Comparison of ENCODE assay signal across 11 cellular contexts in genomic region chr5:95847261-95847592, GRCh38. TPM values are rescaled to one million over a fixed set of nuclear protein-coding genes. Genes with fewer than 3 reads are reported as not detected.
DNase-seq lines count a peak whose midpoint lies in the region; ATAC-seq, FAIRE-seq and TF ChIP-seq lines count a peak whose summit lies in the region.
"Had no signal": no experiment of that assay in that cellular context is flagged by ENCODE, and none has a peak within 500 bp of the region (broad histone marks: within the 10 kb centered on the region; RNA-seq: fewer than 3 reads in every experiment).

No MANE protein-coding gene starts in this region.

- WGBS in testis, 2 donors = 5 to 15% methylated on average over 1 of the region's 1 CpG

- no peaks in the 10 kb centered on the region for H3K27me3 ChIP-seq in right atrium auricular region
- H3K27me3 ChIP-seq in testis = no peaks in the 10 kb centered on the region
- H3K27me3 ChIP-seq: MG63, SJCRH30 had no signal

- TF ChIP-seq POLR2A in testis (IDR thresholded peaks at IDR 0.05) = no peak

- CTCF ChIA-PET in RWPE1 (lab: Yijun Ruan, JAX) = interaction anchor here (0.7 to 4.4 kb wide), 9 partner anchors 10 to 771 kb away, joined by 3 to 36 read pairs (median 3); partner anchors contain the start of genes ARSK, RFESD and SKIC3
- CTCF ChIA-PET in activated CD8-positive, alpha-beta memory T cell treated with anti-CD3 and anti-CD28 coated beads, Interleukin-2, amount 10 ng/mL, durations not matched to agents 7 days and 5 days (lab: Charles Lee) = interaction anchor here (0.7 to 17.4 kb wide), 17 partner anchors 9 to 489 kb away, joined by 3 to 353 read pairs (median 5); no protein-coding TSS in a partner anchor

- no peaks in the 10 kb centered on the region for H3K9me3 Mint-ChIP-seq in activated CD8-positive, alpha-beta memory T cell treated with anti-CD3 and anti-CD28 coated beads, Interleukin-2, amount 10 ng/mL, durations not matched to agents 7 days and 5 days (ENCODE audit: low read depth)

- no peak for DNase-seq in right atrium auricular region (ENCODE audit: low spot score)
- no peak for DNase-seq in left cardiac atrium
- DNase-seq in RWPE1 (ENCODE audit: low spot score) = no peak
- no peak for DNase-seq in activated CD8-positive, alpha-beta memory T cell treated with anti-CD3 and anti-CD28 coated beads, Interleukin-2, amount 10 ng/mL, durations not matched to agents 7 days and 5 days
- DNase-seq in NCI-H2029 treated with DMSO at 0.1 percent for 48 hours (lab: John Stamatoyannopoulos, UW) = no peak
- no peak for DNase-seq in testis
- DNase-seq in NCI-H1436 (lab: John Stamatoyannopoulos, UW) = no peak

- H3K27ac Mint-ChIP-seq in activated CD8-positive, alpha-beta memory T cell treated with anti-CD3 and anti-CD28 coated beads, Interleukin-2, amount 10 ng/mL, durations not matched to agents 7 days and 5 days = no peak overlapping the region

- peaks cover 0 to 19% of the 10 kb centered on the region in 2 donors for H3K4me1 ChIP-seq in right atrium auricular region
- peaks cover 14% of the 10 kb centered on the region for H3K4me1 ChIP-seq in testis
- H3K4me1 ChIP-seq: Caco-2 had no signal

- H3K27me3 Mint-ChIP-seq in activated CD8-positive, alpha-beta memory T cell treated with anti-CD3 and anti-CD28 coated beads, Interleukin-2, amount 10 ng/mL, durations not matched to agents 7 days and 5 days = peaks cover 14% of the 10 kb centered on the region

- no peaks in the 10 kb centered on the region for H3K36me3 Mint-ChIP-seq in activated CD8-positive, alpha-beta memory T cell treated with anti-CD3 and anti-CD28 coated beads, Interleukin-2, amount 10 ng/mL, durations not matched to agents 7 days and 5 days

- POLR2A ChIA-PET in RWPE1 (lab: Yijun Ruan, JAX; ENCODE audit: low non-redundant PET) = no interaction called here

- TF ChIP-seq CTCF in right atrium auricular region (IDR thresholded peaks at IDR 0.05) = peak; percentile 2 to 22
- peak; percentile 61 for TF ChIP-seq CTCF in RWPE1 (conservative IDR thresholded peaks at IDR 0.05; ENCODE audit: low read depth)
- no peak for TF ChIP-seq CTCF in testis (IDR thresholded peaks at IDR 0.05)

- H3K4me3 ChIP-seq in right atrium auricular region (no peak overlapping the region), testis (no peak overlapping the region)
- H3K4me3 ChIP-seq: MG63, SJCRH30 had no signal

- H3K4me1 Mint-ChIP-seq in activated CD8-positive, alpha-beta memory T cell treated with anti-CD3 and anti-CD28 coated beads, Interleukin-2, amount 10 ng/mL, durations not matched to agents 7 days and 5 days = peaks cover 36% of the 10 kb centered on the region

- no peak overlapping the region for H3K4me3 Mint-ChIP-seq in activated CD8-positive, alpha-beta memory T cell treated with anti-CD3 and anti-CD28 coated beads, Interleukin-2, amount 10 ng/mL, durations not matched to agents 7 days and 5 days

- H3K9me3 ChIP-seq in right atrium auricular region (no peaks in the 10 kb centered on the region), testis (no peaks in the 10 kb centered on the region)
- H3K9me3 ChIP-seq: Caco-2, MG63, SJCRH30 had no signal

- H3K36me3 ChIP-seq in right atrium auricular region (no peaks in the 10 kb centered on the region), testis (ENCODE audit: low read depth, missing control alignments) (no peaks in the 10 kb centered on the region)
- H3K36me3 ChIP-seq: MG63, SJCRH30 had no signal

- no peak overlapping the region for H3K27ac ChIP-seq in right atrium auricular region
- no peak overlapping the region for H3K27ac ChIP-seq in RWPE1
- no peak overlapping the region for H3K27ac ChIP-seq in testis
- H3K27ac ChIP-seq: SJCRH30 had no signal

- ATAC-seq in left cardiac atrium = no peak
- no peak for ATAC-seq in activated CD8-positive, alpha-beta memory T cell treated with anti-CD3 and anti-CD28 coated beads, Interleukin-2, amount 10 ng/mL, durations not matched to agents 7 days and 5 days

- FAIRE-seq in islet of Langerhans (lab: Jason Lieb, UNC) = peak; percentile 27

- intact Hi-C loops in left cardiac atrium (cut with DNase I) = loop anchor here (1.0 to 10.0 kb wide), 3 partner anchors 66 to 202 kb away; partner anchors contain the start of gene RFESD (in 1 of the 2)
- intact Hi-C loops in testis (cut with DNase I; ENCODE audit: low total_unique reads) = loop anchor here (5.0 to 10.0 kb wide), 3 partner anchors 65 to 202 kb away; partner anchors contain the start of gene RFESD

RNA-seq across cellular contexts. Expression of gene GLRX, which starts 24.7 kb away (rescaled TPM):
- 100 to 1,000 TPM; 151 to 173 TPM for total RNA-seq in right atrium auricular region
- 10 to 100 TPM; 73.1 to 76.0 TPM for total RNA-seq in left cardiac atrium
- total RNA-seq in activated CD8-positive, alpha-beta memory T cell treated with anti-CD3 and anti-CD28 coated beads, Interleukin-2, amount 10 ng/mL, durations not matched to agents 7 days and 5 days = 10 to 100 TPM; 65.3 to 67.1 TPM
- total RNA-seq in testis = 1 to 10 TPM; 4.5 to 5.4 TPM
- polyA plus RNA-seq in testis (ENCODE audit: insufficient read depth, low read depth, low replicate concordance) = 15.0 TPM

Comparison
In these comparisons a context has a peak if more than half of its experiments do, and no peak if none do; other contexts are left out.
1. CTCF ChIP-seq: peak in right atrium auricular region (2 of 2) and RWPE1 (single experiment); none in testis (0 of 3).
2. RNA of gene GLRX, which starts 24.7 kb away (total RNA-seq): 151 to 173 TPM in right atrium auricular region, 73.1 to 76.0 TPM in left cardiac atrium and 65.3 to 67.1 TPM in activated CD8-positive, alpha-beta memory T cell treated with anti-CD3 and anti-CD28 coated beads, Interleukin-2, amount 10 ng/mL, durations not matched to agents 7 days and 5 days; 4.5 to 5.4 TPM in testis; every median in the first group is over 10 times any median in the second.